2 cellular contexts compared by ENCODE assay signal in genomic region chr19:44770550-44771257, GRCh38.
TF ChIP-seq lines count a peak whose summit lies in the region.

No MANE protein-coding gene starts in this region.

TF ChIP-seq in IMR-90, 13 proteins besides CTCF, POLR2A, EP300 and RAD21:
- no peak for TF ChIP-seq BHLHE40 (IDR thresholded peaks at IDR 0.05; ENCODE audit: low read depth, low read length)
- TF ChIP-seq MAZ (IDR thresholded peaks at IDR 0.05; ENCODE audit: borderline replicate concordance, low read depth, low read length), result peak; percentile 48; the same call in 1 of the 2 replicates
- peak; percentile 91 for TF ChIP-seq SMC3 (IDR thresholded peaks at IDR 0.05; ENCODE audit: low read depth, low read length)

TF ChIP-seq in endothelial cell of umbilical vein, 7 proteins besides CTCF, POLR2A, EP300 and RAD21:
- TF ChIP-seq MAX (IDR thresholded peaks at IDR 0.05; ENCODE audit: insufficient read depth, insufficient read length) (no peak), JUN (IDR thresholded peaks at IDR 0.05; ENCODE audit: borderline replicate concordance, insufficient read depth, insufficient read length, low read depth) (no peak), FOS (IDR thresholded peaks at IDR 0.05; ENCODE audit: borderline replicate concordance, insufficient read depth, low read length) (no peak), GATA2 (IDR thresholded peaks at IDR 0.05; ENCODE audit: insufficient read depth, insufficient read length, low read depth, low read length) (no peak), EZH2 (IDR thresholded peaks at IDR 0.05; ENCODE audit: borderline replicate concordance, low read depth, low read length, severe bottlenecking) (no peak)
